In the genomic region with DNA sequence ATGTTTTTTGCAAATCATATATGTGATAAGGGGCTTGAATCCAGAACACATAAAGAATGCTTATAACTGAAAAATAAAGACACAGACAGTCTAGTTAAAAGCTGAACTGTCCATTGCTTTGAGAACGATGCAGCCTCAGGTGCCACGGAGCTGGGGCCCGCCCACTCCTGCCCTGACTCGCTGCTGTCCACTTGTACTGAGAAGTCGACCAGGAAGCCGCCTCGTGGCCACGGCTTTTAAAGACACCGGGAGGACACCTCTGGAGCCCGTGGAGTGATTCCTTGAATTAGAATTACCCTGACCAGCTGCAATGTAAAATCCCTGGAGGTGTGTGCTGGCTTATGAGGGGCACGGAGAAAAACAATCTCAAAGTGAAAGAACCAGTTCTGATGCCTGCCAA, we compare ENCODE assay signal across 20 cellular contexts. TPM values are rescaled to one million over a fixed set of nuclear protein-coding genes. Genes with fewer than 3 reads are reported as not detected.
DNase-seq lines count a peak whose midpoint lies in the region; ATAC-seq and TF ChIP-seq lines count a peak whose summit lies in the region.
"Had no signal": no experiment of that assay in that cellular context is flagged by ENCODE, and none has a peak within 500 bp of the region (broad histone marks: within the 10 kb centered on the region; RNA-seq: fewer than 3 reads in every experiment).

No MANE protein-coding gene starts in this region.

- TF ChIP-seq POLR2A in breast epithelium (IDR thresholded peaks at IDR 0.05) (no peak), prostate gland (IDR thresholded peaks at IDR 0.05) (no peak)

- H3K9me3 ChIP-seq in breast epithelium = no peaks in the 10 kb centered on the region
- H3K9me3 ChIP-seq in prostate gland = no peaks in the 10 kb centered on the region
- H3K9me3 ChIP-seq: BE2C, SJCRH30 had no signal

- H3K27me3 ChIP-seq in breast epithelium (no peaks in the 10 kb centered on the region), prostate gland (replicated peaks; ENCODE audit: insufficient read depth) (no peaks in the 10 kb centered on the region)
- H3K27me3 ChIP-seq: BE2C, SJCRH30 had no signal

- H3K4me3 ChIP-seq in breast epithelium (no peak overlapping the region), prostate gland (no peak overlapping the region)
- H3K4me3 ChIP-seq: GM23248, SJCRH30 had no signal

- WGBS in prostate gland = 51% methylated on average over 11 of the region's 11 CpGs

- ATAC-seq in stimulated activated naive CD8-positive, alpha-beta T cell treated with anti-CD3 and anti-CD28 coated beads, Interleukin-15, Interleukin-2, amounts not matched to agents 100 U/mL and 50 U/mL, for 24 hours = no peak

- TF ChIP-seq CTCF in breast epithelium (IDR thresholded peaks at IDR 0.05) = peak in 2 of 3 donors; percentile 10 to 34
- peak in 1 of 4 experiments; percentile 30 for TF ChIP-seq CTCF in prostate gland (IDR thresholded peaks at IDR 0.05)

- H3K36me3 ChIP-seq in breast epithelium (no peaks in the 10 kb centered on the region), prostate gland (peaks cover 0 to 3% of the 10 kb centered on the region in 2 donors)
- H3K36me3 ChIP-seq: BE2C, SJCRH30 had no signal

- DNase-seq in HT-29 (ENCODE audit: low spot score) (peak; percentile 27), OCI-M1 (lab: John Stamatoyannopoulos, UW) (peak; percentile 11), breast epithelium (ENCODE audit: low spot score in 2 of 2) (peak in 1 of 2 donors; percentile 41), prostate gland (ENCODE audit: low spot score) (peak; percentile 48), NCI-H2171 treated with DMSO at 0.1 percent for 48 hours (lab: John Stamatoyannopoulos, UW) (no peak), Kasumi-1 (lab: John Stamatoyannopoulos, UW) (no peak)
- DNase-seq in stimulated activated naive CD8-positive, alpha-beta T cell treated with anti-CD3 and anti-CD28 coated beads, Interleukin-15, Interleukin-2, amounts not matched to agents 100 U/mL and 50 U/mL, for 24 hours = no peak
- DNase-seq: BE2C; CD8-positive, alpha-beta memory T cell; DND-41; GDM1; GM23248; MV-4-11; NCI-H1436; NCI-H2029 treated with DMSO at 0.1 percent for 48 hours; NCI-H226; NCI-H69; SJCRH30; SW 1271 had no signal

- H3K4me1 ChIP-seq in breast epithelium = no peaks in the 10 kb centered on the region
- H3K4me1 ChIP-seq in prostate gland (replicated peaks) = no peaks in the 10 kb centered on the region
- H3K4me1 ChIP-seq: BE2C had no signal

- H3K27ac ChIP-seq in breast epithelium = no peak overlapping the region
- no peak overlapping the region for H3K27ac ChIP-seq in prostate gland
- H3K27ac ChIP-seq: GM23248, HL-60, SJCRH30 had no signal

- intact Hi-C loops in breast epithelium (cut with DNase I; ENCODE audit: low total_unique reads) (no loop called here), prostate gland (cut with DNase I) (no loop called here)

RNA-seq across cellular contexts. Expression of gene TEX22, which starts 23.9 kb away (rescaled TPM):
- total RNA-seq in HT-29 (2014; rRNA removed; shearing (Covaris generic)) = not detected in 2 replicates
- under 1 TPM; 0.33 to 0.64 (median 0.59) TPM for total RNA-seq in breast epithelium
- total RNA-seq in prostate gland = under 1 TPM; 0.57 to 0.73 TPM

RNA-seq across cellular contexts. Expression of gene MTA1, which starts 45.2 kb away (rescaled TPM):
- 120 and 136 TPM in 2 replicates for total RNA-seq in HT-29 (2014; rRNA removed; shearing (Covaris generic))
- total RNA-seq in breast epithelium = 10 to 100 TPM; 50.7 to 70.1 (median 68.8) TPM
- 100 to 1,000 TPM in 1 of 2 donors, 10 to 100 TPM in 1; 58.9 to 155 TPM for total RNA-seq in prostate gland

RNA-seq across cellular contexts. Expression of gene PACS2, which starts 59.8 kb away (rescaled TPM):
- 65.6 and 65.7 TPM in 2 replicates for total RNA-seq in HT-29 (2014; rRNA removed; shearing (Covaris generic))
- total RNA-seq in breast epithelium (10 to 100 TPM; 46.0 to 70.9 (median 67.8) TPM), prostate gland (100 to 1,000 TPM in 1 of 2 donors, 10 to 100 TPM in 1; 48.5 to 124 TPM)

Comparison
In these comparisons a context has a peak if more than half of its experiments do, and no peak if none do; other contexts are left out.
1. DNase-seq: peak in HT-29 (single experiment), OCI-M1 (single experiment) and prostate gland (single experiment); none in NCI-H2171 treated with DMSO at 0.1 percent for 48 hours (single experiment), Kasumi-1 (0 of 2) and stimulated activated naive CD8-positive, alpha-beta T cell treated with anti-CD3 and anti-CD28 coated beads, Interleukin-15, Interleukin-2, amounts not matched to agents 100 U/mL and 50 U/mL, for 24 hours (single experiment).